ENCODE assay signal across 22 cellular contexts in the genomic region with DNA sequence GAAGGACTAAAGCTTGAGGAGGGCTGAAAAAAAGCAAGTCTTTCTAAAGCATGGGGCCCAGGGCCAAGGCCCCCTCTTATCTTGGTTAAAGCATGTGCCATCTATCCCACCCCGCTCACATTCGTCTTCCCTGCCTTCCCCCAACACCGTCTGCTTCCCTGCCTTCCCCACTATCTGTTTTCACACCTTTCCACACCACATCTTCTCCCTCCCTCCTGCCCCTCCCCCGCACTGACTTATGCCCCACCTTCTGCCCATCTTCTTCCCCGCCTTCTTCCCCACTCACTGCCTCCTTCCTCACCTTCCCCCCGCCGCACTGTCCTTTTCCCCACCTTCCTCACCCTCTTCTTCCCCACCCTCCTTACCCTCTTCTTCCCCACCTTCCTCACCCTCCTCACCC. TPM values are rescaled to one million over a fixed set of nuclear protein-coding genes. Genes with fewer than 3 reads are reported as not detected.
DNase-seq lines count a peak whose midpoint lies in the region; ATAC-seq and TF ChIP-seq lines count a peak whose summit lies in the region.
"Had no signal": no experiment of that assay in that cellular context is flagged by ENCODE, and none has a peak within 500 bp of the region (broad histone marks: within the 10 kb centered on the region; RNA-seq: fewer than 3 reads in every experiment).

No MANE protein-coding gene starts in this region.

- no peaks in the 10 kb centered on the region for H3K9me3 ChIP-seq in right atrium auricular region
- H3K9me3 ChIP-seq: left lung had no signal

- H3K4me1 Mint-ChIP-seq in central memory CD8-positive, alpha-beta T cell: peaks cover 25% of the 10 kb centered on the region
- peaks cover 11 to 18% of the 10 kb centered on the region in 2 donors for H3K4me1 Mint-ChIP-seq in natural killer cell treated with Interleukin-12 subunit alpha and Interleukin-12 subunit beta and Interleukin-15 and Interleukin-18, amount 100 ng/mL, for 72 hours (ENCODE audit: low read depth in 2 of 2)
- H3K4me1 Mint-ChIP-seq in stimulated activated naive CD8-positive, alpha-beta T cell treated with anti-CD3 and anti-CD28 coated beads, Interleukin-15, amount 100 ng/mL, for 72 hours: peaks cover 23% of the 10 kb centered on the region

- H3K36me3 Mint-ChIP-seq in central memory CD8-positive, alpha-beta T cell (ENCODE audit: insufficient read depth): peaks cover 18% of the 10 kb centered on the region
- no peaks in the 10 kb centered on the region for H3K36me3 Mint-ChIP-seq in natural killer cell treated with Interleukin-12 subunit alpha and Interleukin-12 subunit beta and Interleukin-15 and Interleukin-18, amount 100 ng/mL, for 72 hours

- H3K36me3 ChIP-seq in right atrium auricular region: peaks cover 10% of the 10 kb centered on the region

- H3K27me3 ChIP-seq in right atrium auricular region: no peaks in the 10 kb centered on the region
- H3K27me3 ChIP-seq: hepatocyte, left lung had no signal

- no peaks in the 10 kb centered on the region for H3K9me3 Mint-ChIP-seq in central memory CD8-positive, alpha-beta T cell
- H3K9me3 Mint-ChIP-seq in natural killer cell treated with Interleukin-12 subunit alpha and Interleukin-12 subunit beta and Interleukin-15 and Interleukin-18, amount 100 ng/mL, for 72 hours: peaks cover 3% of the 10 kb centered on the region
- H3K9me3 Mint-ChIP-seq in stimulated activated naive CD8-positive, alpha-beta T cell treated with anti-CD3 and anti-CD28 coated beads, Interleukin-15, amount 100 ng/mL, for 72 hours: peaks cover 0 to 6% of the 10 kb centered on the region in 2 donors
- H3K9me3 Mint-ChIP-seq: activated T-helper 2 cell treated with anti-CD3 and anti-CD28 coated beads, Interferon-gamma antibody, Interleukin-2, Interleukin-4, amounts not matched to agents 10 μg/mL and 5 μg/mL and 100 μg/mL, durations not matched to agents 14 hours and 24 hours and 36 hours; nephron progenitor cell had no signal

- no peak for TF ChIP-seq CTCF in right atrium auricular region (IDR thresholded peaks at IDR 0.05)

- no peaks in the 10 kb centered on the region for H3K4me1 ChIP-seq in right atrium auricular region
- H3K4me1 ChIP-seq: left lung had no signal

- H3K27me3 Mint-ChIP-seq in central memory CD8-positive, alpha-beta T cell: no peaks in the 10 kb centered on the region
- H3K27me3 Mint-ChIP-seq in natural killer cell treated with Interleukin-12 subunit alpha and Interleukin-12 subunit beta and Interleukin-15 and Interleukin-18, amount 100 ng/mL, for 72 hours: no peaks in the 10 kb centered on the region
- no peaks in the 10 kb centered on the region for H3K27me3 Mint-ChIP-seq in stimulated activated naive CD8-positive, alpha-beta T cell treated with anti-CD3 and anti-CD28 coated beads, Interleukin-15, amount 100 ng/mL, for 72 hours

- no peak overlapping the region for H3K4me3 Mint-ChIP-seq in central memory CD8-positive, alpha-beta T cell
- no peak overlapping the region for H3K4me3 Mint-ChIP-seq in natural killer cell treated with Interleukin-12 subunit alpha and Interleukin-12 subunit beta and Interleukin-15 and Interleukin-18, amount 100 ng/mL, for 72 hours
- H3K4me3 Mint-ChIP-seq in stimulated activated naive CD8-positive, alpha-beta T cell treated with anti-CD3 and anti-CD28 coated beads, Interleukin-15, amount 100 ng/mL, for 72 hours: no peak overlapping the region

- peak overlapping the region; percentile 81 for H3K27ac ChIP-seq in right atrium auricular region
- H3K27ac ChIP-seq: hepatocyte, left lung had no signal

- no peak for DNase-seq in right atrium auricular region (ENCODE audit: low spot score)
- DNase-seq in cardiac septum (ENCODE audit: low spot score): no peak
- no peak for DNase-seq in central memory CD8-positive, alpha-beta T cell (ENCODE audit: low spot score in 2 of 2)
- DNase-seq in natural killer cell treated with Interleukin-12 subunit alpha and Interleukin-12 subunit beta and Interleukin-15 and Interleukin-18, amount 100 ng/mL, for 72 hours (ENCODE audit: low spot score): no peak
- DNase-seq in NCI-H2196 (lab: John Stamatoyannopoulos, UW; ENCODE audit: unreplicated experiment): no peak
- DNase-seq in stimulated activated CD4-positive, alpha-beta T cell treated with anti-CD3 and anti-CD28 coated beads, Interleukin-2, amount 100 ng/mL, for 24 hours: no peak
- DNase-seq in stimulated activated naive CD8-positive, alpha-beta T cell treated with anti-CD3 and anti-CD28 coated beads, Interleukin-15, amount 100 ng/mL, for 72 hours: no peak
- DNase-seq: activated CD4-positive, alpha-beta T cell treated with anti-CD3 and anti-CD28 coated beads, Interleukin-2, amount 50 U/mL, for 1 hour; activated CD8-positive, alpha-beta memory T cell treated with anti-CD3 and anti-CD28 coated beads, Interleukin-2, amount 50 U/mL, for 4 hours; effector CD4-positive, alpha-beta T cell; EL; foreskin melanocyte; left lung; NCI-H1930; NCI-H345; NCI-H82; nephron progenitor cell; stimulated activated CD8-positive, alpha-beta memory T cell treated with anti-CD3 and anti-CD28 coated beads, Interleukin-4, amount 100 ng/mL, for 48 hours; T-helper 9 cell had no signal

- ATAC-seq in central memory CD8-positive, alpha-beta T cell (replicated peaks; ENCODE audit: extremely low read depth, poor library complexity, severe bottlenecking): no peak
- ATAC-seq in natural killer cell treated with Interleukin-12 subunit alpha and Interleukin-12 subunit beta and Interleukin-15 and Interleukin-18, amount 100 ng/mL, for 72 hours: no peak
- no peak for ATAC-seq in GM21526 (IDR thresholded peaks at IDR 0.05; ENCODE audit: low FRiP score, unreplicated experiment)
- ATAC-seq in stimulated activated naive CD8-positive, alpha-beta T cell treated with anti-CD3 and anti-CD28 coated beads, Interleukin-15, amount 100 ng/mL, for 72 hours: no peak

- intact Hi-C loops in cardiac septum (cut with DNase I): no loop called here

- H3K27ac Mint-ChIP-seq in central memory CD8-positive, alpha-beta T cell (ENCODE audit: low read depth): peak overlapping the region; percentile 94
- H3K27ac Mint-ChIP-seq in natural killer cell treated with Interleukin-12 subunit alpha and Interleukin-12 subunit beta and Interleukin-15 and Interleukin-18, amount 100 ng/mL, for 72 hours: peak overlapping the region; percentile 71 to 86
- H3K27ac Mint-ChIP-seq in stimulated activated naive CD8-positive, alpha-beta T cell treated with anti-CD3 and anti-CD28 coated beads, Interleukin-15, amount 100 ng/mL, for 72 hours: no peak overlapping the region
- H3K27ac Mint-ChIP-seq: nephron progenitor cell had no signal

- no peak overlapping the region for H3K4me3 ChIP-seq in right atrium auricular region
- H3K4me3 ChIP-seq: hepatocyte had no signal

RNA-seq across cellular contexts. Expression of gene NAP1L5, which starts 0.9 kb away (rescaled TPM):
- total RNA-seq in right atrium auricular region: 1 to 10 TPM; 5.2 to 6.6 TPM
- 7.0 TPM for total RNA-seq in cardiac septum
- total RNA-seq in natural killer cell treated with Interleukin-12 subunit alpha and Interleukin-12 subunit beta and Interleukin-15 and Interleukin-18, amount 100 ng/mL, for 72 hours: 1 to 10 TPM; 4.6 to 7.5 TPM

Comparison
In these comparisons a context has a peak if more than half of its experiments do, and no peak if none do; other contexts are left out.
1. H3K27ac Mint-ChIP-seq: peak in central memory CD8-positive, alpha-beta T cell (single experiment) and natural killer cell treated with Interleukin-12 subunit alpha and Interleukin-12 subunit beta and Interleukin-15 and Interleukin-18, amount 100 ng/mL, for 72 hours (2 of 2); none in stimulated activated naive CD8-positive, alpha-beta T cell treated with anti-CD3 and anti-CD28 coated beads, Interleukin-15, amount 100 ng/mL, for 72 hours (0 of 2).